ENCODE assay signal across 8 cellular contexts in the genomic region with DNA sequence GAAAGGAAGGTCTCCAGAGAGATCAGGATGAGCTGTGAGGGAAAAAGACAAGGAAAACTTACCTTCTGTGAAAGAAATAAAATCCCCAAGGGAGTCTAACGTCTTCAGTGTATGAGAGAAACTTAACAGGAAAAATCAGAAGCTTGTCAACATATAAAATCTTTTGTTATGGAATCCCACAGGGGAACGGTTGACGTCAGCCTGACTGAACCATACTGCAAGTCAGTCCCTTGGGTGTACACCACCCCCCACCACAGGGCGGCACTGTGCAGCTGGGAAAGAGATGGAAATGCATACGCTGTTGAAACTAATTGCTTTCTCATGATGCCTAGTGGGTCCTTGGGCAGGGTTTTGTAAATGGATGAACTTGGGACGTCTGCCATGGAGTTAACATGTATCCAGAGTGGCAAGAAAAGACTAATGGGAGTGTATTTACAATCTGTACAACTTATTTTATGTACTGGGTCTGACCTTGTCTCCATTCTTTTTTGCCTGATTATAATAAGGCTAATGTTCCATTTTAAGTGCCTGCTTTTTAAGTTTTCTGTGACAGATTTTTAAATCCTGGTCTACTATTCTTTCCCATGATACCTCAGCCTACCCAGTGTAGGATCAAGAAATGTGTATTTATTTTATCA. TPM values are rescaled to one million over a fixed set of nuclear protein-coding genes. Genes with fewer than 3 reads are reported as not detected.
DNase-seq lines count a peak whose midpoint lies in the region; ATAC-seq and TF ChIP-seq lines count a peak whose summit lies in the region.

No MANE protein-coding gene starts in this region.

- H3K36me3 ChIP-seq in HEK293 (ENCODE audit: control insufficient read depth in 2 of 2, insufficient read depth in 1 of 2, low read length in 2 of 2), result peaks cover 20 to 58% of the 10 kb centered on the region in 2 experiments
- H3K36me3 ChIP-seq in sigmoid colon, result peaks cover 8 to 87% (median 20%) of the 10 kb centered on the region in 4 donors

- H3K27ac ChIP-seq in HEK293 (ENCODE audit: extremely low read depth, low read depth, low read length), result no peak overlapping the region
- H3K27ac ChIP-seq in sigmoid colon, result no peak overlapping the region

- POLR2A ChIA-PET in HEK293 (lab: Yijun Ruan, JAX), result no interaction called here
- POLR2A ChIA-PET in activated CD4-positive, alpha-beta T cell treated with anti-CD3 and anti-CD28 coated beads, Interleukin-2, amount 10 ng/mL, durations not matched to agents 7 days and 5 days (lab: Charles Lee), result no interaction called here

- peaks cover 6% of the 10 kb centered on the region for H3K4me1 Mint-ChIP-seq in activated CD4-positive, alpha-beta T cell treated with anti-CD3 and anti-CD28 coated beads, Interleukin-2, amount 10 ng/mL, durations not matched to agents 7 days and 5 days

- H3K27ac Mint-ChIP-seq in activated CD4-positive, alpha-beta T cell treated with anti-CD3 and anti-CD28 coated beads, Interleukin-2, amount 10 ng/mL, durations not matched to agents 7 days and 5 days, result no peak overlapping the region

- H3K4me1 ChIP-seq in HEK293 (ENCODE audit: control insufficient read depth, insufficient read depth, low read length) (0 out of 2 replicates have a peak, but pooled peaks cover 5% of the 10 kb centered on the region), sigmoid colon (no peaks in the 10 kb centered on the region)

- WGBS in sigmoid colon, 2 donors, result 65% methylated on average over 6 of the region's 6 CpGs

- intact Hi-C loops in sigmoid colon (cut with DNase I), result no loop called here

- no peak for TF ChIP-seq POLR2A in sigmoid colon (IDR thresholded peaks at IDR 0.05)

- peak; percentile 49 for DNase-seq in ELF-1 (ENCODE audit: low read depth, low spot score)
- peak; percentile 32 for DNase-seq in NCI-H146 treated with DMSO at 0.1 percent for 48 hours (lab: John Stamatoyannopoulos, UW; ENCODE audit: unreplicated experiment)
- DNase-seq in activated CD4-positive, alpha-beta T cell treated with anti-CD3 and anti-CD28 coated beads, Interleukin-2, amount 10 ng/mL, durations not matched to agents 7 days and 5 days, result peak; percentile 26
- peak; percentile 87 for DNase-seq in fibroblast of mammary gland (ENCODE audit: low read depth)
- peak; percentile 27 for DNase-seq in pulmonary artery endothelial cell (ENCODE audit: low read depth, low spot score)
- no peak for DNase-seq in sigmoid colon

- no peaks in the 10 kb centered on the region for H3K9me3 Mint-ChIP-seq in activated CD4-positive, alpha-beta T cell treated with anti-CD3 and anti-CD28 coated beads, Interleukin-2, amount 10 ng/mL, durations not matched to agents 7 days and 5 days

- no peak for ATAC-seq in GM18511 (IDR thresholded peaks at IDR 0.05; ENCODE audit: unreplicated experiment)

- TF ChIP-seq EP300 in sigmoid colon (IDR thresholded peaks at IDR 0.05), result no peak

- peaks cover 45% of the 10 kb centered on the region for H3K36me3 Mint-ChIP-seq in activated CD4-positive, alpha-beta T cell treated with anti-CD3 and anti-CD28 coated beads, Interleukin-2, amount 10 ng/mL, durations not matched to agents 7 days and 5 days (ENCODE audit: low read depth)

- H3K9me3 ChIP-seq in HEK293 (ENCODE audit: control insufficient read depth, insufficient read depth, low read depth, low read length), result no peaks in the 10 kb centered on the region
- H3K9me3 ChIP-seq in sigmoid colon, result no peaks in the 10 kb centered on the region

- CTCF ChIA-PET in HEK293 (lab: Yijun Ruan, JAX), result interaction anchor here (0.6 to 2.6 kb wide), 34 partner anchors 8 to 1626 kb away, joined by 3 to 24 read pairs (median 3); a partner anchor contains a TSS
- CTCF ChIA-PET in activated CD4-positive, alpha-beta T cell treated with anti-CD3 and anti-CD28 coated beads, Interleukin-2, amount 10 ng/mL, durations not matched to agents 7 days and 5 days (lab: Charles Lee), result interaction anchor here (0.7 kb wide), 1 partner anchor 10 kb away, joined by 3 read pairs; no protein-coding TSS in a partner anchor

- no peaks in the 10 kb centered on the region for H3K27me3 Mint-ChIP-seq in activated CD4-positive, alpha-beta T cell treated with anti-CD3 and anti-CD28 coated beads, Interleukin-2, amount 10 ng/mL, durations not matched to agents 7 days and 5 days

- no peak overlapping the region for H3K4me3 ChIP-seq in HEK293 (ENCODE audit: low read depth, low read length)
- H3K4me3 ChIP-seq in fibroblast of mammary gland (ENCODE audit: control insufficient read depth, low read depth, low read length), result no peak overlapping the region
- no peak overlapping the region for H3K4me3 ChIP-seq in sigmoid colon

- no peaks in the 10 kb centered on the region for H3K27me3 ChIP-seq in sigmoid colon

- TF ChIP-seq CTCF in HEK293 (tag by site-specific recombination; IDR thresholded peaks at IDR 0.05) (peak; percentile 76), fibroblast of mammary gland (conservative IDR thresholded peaks at IDR 0.05; ENCODE audit: control insufficient read depth, insufficient read depth, low read depth, low read length) (peak; percentile 57), sigmoid colon (IDR thresholded peaks at IDR 0.05) (peak in 2 of 4 experiments; percentile 12 to 35)

- H3K4me3 Mint-ChIP-seq in activated CD4-positive, alpha-beta T cell treated with anti-CD3 and anti-CD28 coated beads, Interleukin-2, amount 10 ng/mL, durations not matched to agents 7 days and 5 days, result no peak overlapping the region

TF ChIP-seq in HEK293, 187 proteins besides CTCF, POLR2A, EP300 and RAD21 (continues in another document):
- TF ChIP-seq, protein P1, sequence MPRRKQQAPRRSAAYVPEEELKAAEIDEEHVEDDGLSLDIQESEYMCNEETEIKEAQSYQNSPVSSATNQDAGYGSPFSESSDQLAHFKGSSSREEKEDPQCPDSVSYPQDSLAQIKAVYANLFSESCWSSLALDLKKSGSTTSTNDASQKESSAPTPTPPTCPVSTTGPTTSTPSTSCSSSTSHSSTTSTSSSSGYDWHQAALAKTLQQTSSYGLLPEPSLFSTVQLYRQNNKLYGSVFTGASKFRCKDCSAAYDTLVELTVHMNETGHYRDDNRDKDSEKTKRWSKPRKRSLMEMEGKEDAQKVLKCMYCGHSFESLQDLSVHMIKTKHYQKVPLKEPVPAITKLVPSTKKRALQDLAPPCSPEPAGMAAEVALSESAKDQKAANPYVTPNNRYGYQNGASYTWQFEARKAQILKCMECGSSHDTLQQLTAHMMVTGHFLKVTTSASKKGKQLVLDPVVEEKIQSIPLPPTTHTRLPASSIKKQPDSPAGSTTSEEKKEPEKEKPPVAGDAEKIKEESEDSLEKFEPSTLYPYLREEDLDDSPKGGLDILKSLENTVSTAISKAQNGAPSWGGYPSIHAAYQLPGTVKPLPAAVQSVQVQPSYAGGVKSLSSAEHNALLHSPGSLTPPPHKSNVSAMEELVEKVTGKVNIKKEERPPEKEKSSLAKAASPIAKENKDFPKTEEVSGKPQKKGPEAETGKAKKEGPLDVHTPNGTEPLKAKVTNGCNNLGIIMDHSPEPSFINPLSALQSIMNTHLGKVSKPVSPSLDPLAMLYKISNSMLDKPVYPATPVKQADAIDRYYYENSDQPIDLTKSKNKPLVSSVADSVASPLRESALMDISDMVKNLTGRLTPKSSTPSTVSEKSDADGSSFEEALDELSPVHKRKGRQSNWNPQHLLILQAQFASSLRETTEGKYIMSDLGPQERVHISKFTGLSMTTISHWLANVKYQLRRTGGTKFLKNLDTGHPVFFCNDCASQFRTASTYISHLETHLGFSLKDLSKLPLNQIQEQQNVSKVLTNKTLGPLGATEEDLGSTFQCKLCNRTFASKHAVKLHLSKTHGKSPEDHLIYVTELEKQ (tag by site-specific recombination; IDR thresholded peaks at IDR 0.05; ENCODE audit: borderline replicate concordance), result peak; percentile 57; the same call in 1 of the 2 replicates
- TF ChIP-seq ZNF114 (tag by site-specific recombination; IDR thresholded peaks at IDR 0.05) (no peak), OSR2 (tag by site-specific recombination; IDR thresholded peaks at IDR 0.05) (peak; percentile 77; the same call in 1 of the 2 replicates), ZNF571 (tag by site-specific recombination; IDR thresholded peaks at IDR 0.05) (no peak)
- TF ChIP-seq, protein P2, sequence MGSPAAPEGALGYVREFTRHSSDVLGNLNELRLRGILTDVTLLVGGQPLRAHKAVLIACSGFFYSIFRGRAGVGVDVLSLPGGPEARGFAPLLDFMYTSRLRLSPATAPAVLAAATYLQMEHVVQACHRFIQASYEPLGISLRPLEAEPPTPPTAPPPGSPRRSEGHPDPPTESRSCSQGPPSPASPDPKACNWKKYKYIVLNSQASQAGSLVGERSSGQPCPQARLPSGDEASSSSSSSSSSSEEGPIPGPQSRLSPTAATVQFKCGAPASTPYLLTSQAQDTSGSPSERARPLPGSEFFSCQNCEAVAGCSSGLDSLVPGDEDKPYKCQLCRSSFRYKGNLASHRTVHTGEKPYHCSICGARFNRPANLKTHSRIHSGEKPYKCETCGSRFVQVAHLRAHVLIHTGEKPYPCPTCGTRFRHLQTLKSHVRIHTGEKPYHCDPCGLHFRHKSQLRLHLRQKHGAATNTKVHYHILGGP (tag by site-specific recombination; IDR thresholded peaks at IDR 0.05), result no peak
- TF ChIP-seq, protein P3, sequence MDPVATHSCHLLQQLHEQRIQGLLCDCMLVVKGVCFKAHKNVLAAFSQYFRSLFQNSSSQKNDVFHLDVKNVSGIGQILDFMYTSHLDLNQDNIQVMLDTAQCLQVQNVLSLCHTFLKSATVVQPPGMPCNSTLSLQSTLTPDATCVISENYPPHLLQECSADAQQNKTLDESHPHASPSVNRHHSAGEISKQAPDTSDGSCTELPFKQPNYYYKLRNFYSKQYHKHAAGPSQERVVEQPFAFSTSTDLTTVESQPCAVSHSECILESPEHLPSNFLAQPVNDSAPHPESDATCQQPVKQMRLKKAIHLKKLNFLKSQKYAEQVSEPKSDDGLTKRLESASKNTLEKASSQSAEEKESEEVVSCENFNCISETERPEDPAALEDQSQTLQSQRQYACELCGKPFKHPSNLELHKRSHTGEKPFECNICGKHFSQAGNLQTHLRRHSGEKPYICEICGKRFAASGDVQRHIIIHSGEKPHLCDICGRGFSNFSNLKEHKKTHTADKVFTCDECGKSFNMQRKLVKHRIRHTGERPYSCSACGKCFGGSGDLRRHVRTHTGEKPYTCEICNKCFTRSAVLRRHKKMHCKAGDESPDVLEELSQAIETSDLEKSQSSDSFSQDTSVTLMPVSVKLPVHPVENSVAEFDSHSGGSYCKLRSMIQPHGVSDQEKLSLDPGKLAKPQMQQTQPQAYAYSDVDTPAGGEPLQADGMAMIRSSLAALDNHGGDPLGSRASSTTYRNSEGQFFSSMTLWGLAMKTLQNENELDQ (tag by site-specific recombination; IDR thresholded peaks at IDR 0.05; ENCODE audit: low read depth), result no peak

RNA-seq across cellular contexts. Expression of a gene that starts 22.7 kb away (rescaled TPM):
- 1 to 10 TPM; 8.4 to 9.5 TPM for total RNA-seq in activated CD4-positive, alpha-beta T cell treated with anti-CD3 and anti-CD28 coated beads, Interleukin-2, amount 10 ng/mL, durations not matched to agents 7 days and 5 days
- 5.6 and 9.2 TPM in 2 replicates for total RNA-seq in pulmonary artery endothelial cell
- 1 to 10 TPM; 5.7 to 8.6 (median 6.9) TPM for total RNA-seq in sigmoid colon
- polyA plus RNA-seq in sigmoid colon, result 1 to 10 TPM; 1.2 to 3.7 (median 1.6) TPM

RNA-seq across cellular contexts. Expression of a gene that starts 44.5 kb away (rescaled TPM):
- not detected for total RNA-seq in activated CD4-positive, alpha-beta T cell treated with anti-CD3 and anti-CD28 coated beads, Interleukin-2, amount 10 ng/mL, durations not matched to agents 7 days and 5 days
- total RNA-seq in pulmonary artery endothelial cell, result 18.4 and 24.3 TPM in 2 replicates
- total RNA-seq in sigmoid colon, result 1 to 10 TPM in 1 of 4 donors, under 1 TPM in 3; 0.28 to 1.1 (median 0.37) TPM
- 10 to 100 TPM; 29.0 to 58.5 (median 51.1) TPM for polyA plus RNA-seq in sigmoid colon
